In genomic region chr22:28883917-28884753, GRCh38 we compare ENCODE assay signal across 8 cellular contexts. TPM values are rescaled to one million over a fixed set of nuclear protein-coding genes. Genes with fewer than 3 reads are reported as not detected.
A peak's percentile ranks its signal among the peaks of the same experiment; 100 is the strongest.
DNase-seq lines count a peak whose midpoint lies in the region; ATAC-seq, FAIRE-seq and TF ChIP-seq lines count a peak whose summit lies in the region.

No MANE protein-coding gene starts in this region.

- peak overlapping the region; percentile 81 for H3K4me2 ChIP-seq in A549

- intact Hi-C loops in right cardiac atrium (cut with DNase I) (loop anchor here in 1 of 4 donors (5.0 kb wide), 1 partner anchor 148 kb away; no protein-coding TSS in a partner anchor), sciatic nerve (cut with DNase I) (loop anchor here (5.0 kb wide), 1 partner anchor 1158 kb away; no protein-coding TSS in a partner anchor)

- 26% methylated on average over 16 of the region's 79 CpGs for WGBS in A549 (ENCODE audit: missing lambda C conversion rate)
- WGBS in right cardiac atrium = 5% methylated on average over 79 of the region's 79 CpGs

- TF ChIP-seq CTCF in A549 (IDR thresholded peaks at IDR 0.05) = no peak

- H3K27ac ChIP-seq in A549 (peak overlapping the region; percentile 91 to 97), right cardiac atrium (ENCODE audit: low read length) (no peak overlapping the region)

- CTCF ChIA-PET in A549 (lab: Yijun Ruan, JAX) = interaction anchor here (1.1 to 4.7 kb wide), 5 partner anchors 14 to 157 kb away, joined by 3 to 24 read pairs (median 3); no protein-coding TSS in a partner anchor

- peak overlapping the region; percentile 77 for H3K4me3 Mint-ChIP-seq in activated naive CD8-positive, alpha-beta T cell treated with anti-CD3 and anti-CD28 coated beads for 36 hours

- TF ChIP-seq RAD21 in A549 (conservative IDR thresholded peaks at IDR 0.05 in 1 of 2, IDR thresholded peaks at IDR 0.05 in 1 of 2) = no peak; a peak in 1 of 5 replicates

- in situ Hi-C loops in KBM-7 (cut with MboI; ENCODE audit: low pct_unique_long_range_greater_than_20kb, low sequenced_read_pairs) = no loop called here

- ATAC-seq in A549 = peak; percentile 15 to 72
- ATAC-seq in GM21381 (IDR thresholded peaks at IDR 0.05; ENCODE audit: unreplicated experiment) = peak; percentile 20
- no peak for ATAC-seq in right cardiac atrium
- no peak for ATAC-seq in sciatic nerve

- peaks cover 22% of the 10 kb centered on the region for H3K4me1 Mint-ChIP-seq in activated naive CD8-positive, alpha-beta T cell treated with anti-CD3 and anti-CD28 coated beads for 36 hours

- H3K9me3 Mint-ChIP-seq in activated naive CD8-positive, alpha-beta T cell treated with anti-CD3 and anti-CD28 coated beads for 36 hours = no peaks in the 10 kb centered on the region

- TF ChIP-seq POLR2A in A549 (IDR thresholded peaks at IDR 0.05; ENCODE audit: low read length) = no peak

- TF ChIP-seq EP300 in A549 (IDR thresholded peaks at IDR 0.05) = no peak

- H3K4me1 ChIP-seq in A549 (peaks cover 45% of the 10 kb centered on the region), right cardiac atrium (ENCODE audit: control insufficient read depth, insufficient read depth, low read length) (peaks cover 3% of the 10 kb centered on the region)

- POLR2A ChIA-PET in A549 (lab: Yijun Ruan, JAX) = interaction anchor here (0.8 to 1.1 kb wide), 2 partner anchors 156 to 157 kb away, joined by 3 to 6 read pairs; no protein-coding TSS in a partner anchor

- H3K27me3 Mint-ChIP-seq in activated naive CD8-positive, alpha-beta T cell treated with anti-CD3 and anti-CD28 coated beads for 36 hours = peaks cover 52% of the 10 kb centered on the region

- no peak overlapping the region for H3K27ac Mint-ChIP-seq in activated naive CD8-positive, alpha-beta T cell treated with anti-CD3 and anti-CD28 coated beads for 36 hours

- peak overlapping the region; percentile 98 for H3K4me3 ChIP-seq in A549
- peak overlapping the region; percentile 92 for H3K4me3 ChIP-seq in right cardiac atrium (ENCODE audit: low read length)

- FAIRE-seq in A549 (lab: Jason Lieb, UNC) = no peak

- DNase-seq in A549 (ENCODE audit: low read depth in 1 of 2, low spot score in 1 of 2) (peak; percentile 18 to 20), RPMI8226 (peak; percentile 60), right cardiac atrium (peak; percentile 47 to 75 (median 75)), sciatic nerve (ENCODE audit: low spot score) (peak; percentile 68), NCI-H774 (lab: John Stamatoyannopoulos, UW) (no peak), KBM-7 (no peak)
- DNase-seq in activated naive CD8-positive, alpha-beta T cell treated with anti-CD3 and anti-CD28 coated beads for 36 hours = peak; percentile 40

- no peaks in the 10 kb centered on the region for H3K9me3 ChIP-seq in A549
- no peaks in the 10 kb centered on the region for H3K9me3 ChIP-seq in right cardiac atrium (ENCODE audit: control insufficient read depth, low read length)

- no peaks in the 10 kb centered on the region for H3K27me3 ChIP-seq in right cardiac atrium (ENCODE audit: control insufficient read depth, insufficient read depth)

- peaks cover 2% of the 10 kb centered on the region for H3K36me3 Mint-ChIP-seq in activated naive CD8-positive, alpha-beta T cell treated with anti-CD3 and anti-CD28 coated beads for 36 hours

TF ChIP-seq in A549, 52 proteins besides CTCF, POLR2A, EP300 and RAD21:
- TF ChIP-seq, protein P1, sequence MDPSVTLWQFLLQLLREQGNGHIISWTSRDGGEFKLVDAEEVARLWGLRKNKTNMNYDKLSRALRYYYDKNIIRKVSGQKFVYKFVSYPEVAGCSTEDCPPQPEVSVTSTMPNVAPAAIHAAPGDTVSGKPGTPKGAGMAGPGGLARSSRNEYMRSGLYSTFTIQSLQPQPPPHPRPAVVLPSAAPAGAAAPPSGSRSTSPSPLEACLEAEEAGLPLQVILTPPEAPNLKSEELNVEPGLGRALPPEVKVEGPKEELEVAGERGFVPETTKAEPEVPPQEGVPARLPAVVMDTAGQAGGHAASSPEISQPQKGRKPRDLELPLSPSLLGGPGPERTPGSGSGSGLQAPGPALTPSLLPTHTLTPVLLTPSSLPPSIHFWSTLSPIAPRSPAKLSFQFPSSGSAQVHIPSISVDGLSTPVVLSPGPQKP (IDR thresholded peaks at IDR 0.05; ENCODE audit: low read depth, low read length) = no peak
- TF ChIP-seq SMC3 (IDR thresholded peaks at IDR 0.05) (peak; percentile 25; the same call in 1 of the 3 replicates), NPAS2 (CRISPR knock-in tag; IDR thresholded peaks at IDR 0.05; ENCODE audit: borderline replicate concordance) (no peak)

RNA-seq across cellular contexts. Expression of gene ZNRF3, which starts 0.8 kb away (rescaled TPM):
- polyA plus RNA-seq in A549 (2011; rRNA removed) (4.6 and 5.5 TPM in 2 replicates), A549 (2017; fragmentation: RNase III; extraction: RNeasy Plus Mini Kit Qiagen cat#74134 plus additional on column Dnase treatment) (5.5 to 6.9 TPM (median 6.0 TPM) in 3 replicates), right cardiac atrium (4.0 TPM)
- polyA plus RNA-seq in A549 (2012; cell fraction: cytosol; rRNA removed) = 6.1 and 9.1 TPM in 2 replicates
- 7.8 and 14.2 TPM in 2 replicates for polyA plus RNA-seq in A549 (2012; cell fraction: nucleus; rRNA removed)
- polyA minus RNA-seq in A549 (2011; rRNA and poly(A)+ RNA removed) = 4.8 and 6.3 TPM in 2 replicates
- total RNA-seq in activated naive CD8-positive, alpha-beta T cell treated with anti-CD3 and anti-CD28 coated beads for 36 hours = 1 to 10 TPM; 2.2 to 2.4 TPM
- total RNA-seq in right cardiac atrium (1 to 10 TPM; 8.4 to 9.4 (median 8.8) TPM), sciatic nerve (12.9 TPM)

Comparison
In these comparisons a context has a peak if more than half of its experiments do, and no peak if none do; other contexts are left out.
1. ATAC-seq: peak in A549 (2 of 2) and GM21381 (single experiment); none in right cardiac atrium (0 of 2) and sciatic nerve (single experiment).
2. DNase-seq: peak in A549 (2 of 2), RPMI8226 (single experiment), activated naive CD8-positive, alpha-beta T cell treated with anti-CD3 and anti-CD28 coated beads for 36 hours (single experiment), right cardiac atrium (3 of 3) and sciatic nerve (single experiment); none in NCI-H774 (single experiment) and KBM-7 (single experiment).